Comparison of ENCODE assay signal across 15 cellular contexts in genomic region chr4:87819281-87819919, GRCh38. TPM values are rescaled to one million over a fixed set of nuclear protein-coding genes. Genes with fewer than 3 reads are reported as not detected.
DNase-seq lines count a peak whose midpoint lies in the region; ATAC-seq and TF ChIP-seq lines count a peak whose summit lies in the region.
"Had no signal": no experiment of that assay in that cellular context is flagged by ENCODE, and none has a peak within 500 bp of the region (broad histone marks: within the 10 kb centered on the region; RNA-seq: fewer than 3 reads in every experiment).

No MANE protein-coding gene starts in this region.

- no peaks in the 10 kb centered on the region for H3K36me3 Mint-ChIP-seq in activated CD8-positive, alpha-beta T cell treated with anti-CD3 and anti-CD28 coated beads for 36 hours (ENCODE audit: low read depth)

- no peak for ATAC-seq in GM18498 (IDR thresholded peaks at IDR 0.05; ENCODE audit: unreplicated experiment)
- ATAC-seq in activated CD8-positive, alpha-beta T cell treated with anti-CD3 and anti-CD28 coated beads for 36 hours = no peak
- ATAC-seq in HG03571 (IDR thresholded peaks at IDR 0.05; ENCODE audit: unreplicated experiment) = no peak
- ATAC-seq: GM12878, Right ventricle myocardium inferior had no signal

- no peaks in the 10 kb centered on the region for H3K4me1 Mint-ChIP-seq in activated CD8-positive, alpha-beta T cell treated with anti-CD3 and anti-CD28 coated beads for 36 hours (ENCODE audit: low read depth)
- H3K4me1 Mint-ChIP-seq: activated CD4-positive, alpha-beta memory T cell treated with anti-CD3 and anti-CD28 coated beads, Interleukin-2, amount 10 ng/mL, durations not matched to agents 7 days and 5 days; nephron had no signal

- no peaks in the 10 kb centered on the region for H3K9me3 Mint-ChIP-seq in activated CD8-positive, alpha-beta T cell treated with anti-CD3 and anti-CD28 coated beads for 36 hours
- H3K9me3 Mint-ChIP-seq: activated CD4-positive, alpha-beta memory T cell treated with anti-CD3 and anti-CD28 coated beads, Interleukin-2, amount 10 ng/mL, durations not matched to agents 7 days and 5 days had no signal

- peaks cover 15% of the 10 kb centered on the region for H3K27me3 Mint-ChIP-seq in activated CD8-positive, alpha-beta T cell treated with anti-CD3 and anti-CD28 coated beads for 36 hours

- H3K4me3 Mint-ChIP-seq in activated CD8-positive, alpha-beta T cell treated with anti-CD3 and anti-CD28 coated beads for 36 hours = no peak overlapping the region
- H3K4me3 Mint-ChIP-seq: activated CD4-positive, alpha-beta memory T cell treated with anti-CD3 and anti-CD28 coated beads, Interleukin-2, amount 10 ng/mL, durations not matched to agents 7 days and 5 days; nephron had no signal

- H3K27ac ChIP-seq in brain microvascular endothelial cell = peak overlapping the region; percentile 74
- H3K27ac ChIP-seq: BLaER1 had no signal

- no peaks in the 10 kb centered on the region for H3K36me3 ChIP-seq in brain microvascular endothelial cell (replicated peaks)
- no peaks in the 10 kb centered on the region for H3K36me3 ChIP-seq in kidney epithelial cell (ENCODE audit: control insufficient read depth, insufficient read depth, low read length)
- H3K36me3 ChIP-seq: BLaER1 had no signal

- H3K27me3 ChIP-seq in brain microvascular endothelial cell (replicated peaks) (no peaks in the 10 kb centered on the region), kidney epithelial cell (ENCODE audit: control insufficient read depth, insufficient read depth, low read length) (no peaks in the 10 kb centered on the region)
- H3K27me3 ChIP-seq: BLaER1 had no signal

- DNase-seq in AG09309 (ENCODE audit: low read depth) = peak; percentile 40
- DNase-seq in LHCN-M2 (ENCODE audit: low read depth) = peak; percentile 72
- DNase-seq in brain microvascular endothelial cell = peak; percentile 94
- DNase-seq in kidney epithelial cell (ENCODE audit: low read depth) = peak; percentile 71
- no peak for DNase-seq in GM20000 (ENCODE audit: low spot score)
- DNase-seq in activated CD8-positive, alpha-beta T cell treated with anti-CD3 and anti-CD28 coated beads for 36 hours = no peak
- DNase-seq: activated CD4-positive, alpha-beta memory T cell treated with anti-CD3 and anti-CD28 coated beads, Interleukin-2, amount 10 ng/mL, durations not matched to agents 7 days and 5 days; head of caudate nucleus; NCI-H187 treated with DMSO at 0.1 percent for 48 hours had no signal

- TF ChIP-seq CTCF in AG09309 (IDR thresholded peaks at IDR 0.05; ENCODE audit: control insufficient read depth, insufficient read depth, low read depth, low read length, missing control alignments) (no peak), brain microvascular endothelial cell (IDR thresholded peaks at IDR 0.05; ENCODE audit: low read depth, low read length, missing control alignments) (no peak), kidney epithelial cell (IDR thresholded peaks at IDR 0.05; ENCODE audit: insufficient read depth, low read length, poor library complexity, severe bottlenecking) (no peak), GM20000 (IDR thresholded peaks at IDR 0.05; ENCODE audit: extremely low read depth, missing control alignments) (no peak)
- TF ChIP-seq CTCF in activated CD8-positive, alpha-beta T cell treated with anti-CD3 and anti-CD28 coated beads for 36 hours (IDR thresholded peaks at IDR 0.05) = no peak

- CTCF ChIA-PET in activated CD8-positive, alpha-beta T cell treated with anti-CD3 and anti-CD28 coated beads for 36 hours (lab: Charles Lee) = no interaction called here

- H3K27ac Mint-ChIP-seq in activated CD8-positive, alpha-beta T cell treated with anti-CD3 and anti-CD28 coated beads for 36 hours = no peak overlapping the region
- H3K27ac Mint-ChIP-seq: activated CD4-positive, alpha-beta memory T cell treated with anti-CD3 and anti-CD28 coated beads, Interleukin-2, amount 10 ng/mL, durations not matched to agents 7 days and 5 days; nephron had no signal

- in situ Hi-C loops in brain microvascular endothelial cell (cut with HindIII; ENCODE audit: low pct_ligation_motif_present, low sequenced_read_pairs) = no loop called here

- intact Hi-C loops in activated CD8-positive, alpha-beta T cell treated with anti-CD3 and anti-CD28 coated beads for 36 hours (cut with micrococcal nuclease) = no loop called here

- H3K4me3 ChIP-seq in AG09309 (ENCODE audit: control insufficient read depth, low read depth, low read length) = no peak overlapping the region
- no peak overlapping the region for H3K4me3 ChIP-seq in brain microvascular endothelial cell (ENCODE audit: low read depth, low read length)
- no peak overlapping the region for H3K4me3 ChIP-seq in kidney epithelial cell (ENCODE audit: low read depth, low read length)
- H3K4me3 ChIP-seq: BLaER1, GM12878 had no signal

- POLR2A ChIA-PET in activated CD8-positive, alpha-beta T cell treated with anti-CD3 and anti-CD28 coated beads for 36 hours (lab: Charles Lee) = no interaction called here

RNA-seq across cellular contexts. Expression of gene MEPE, which starts 13.4 kb away (rescaled TPM):
- total RNA-seq in LHCN-M2 (2014; rRNA removed) = not detected in 2 replicates
- polyA plus RNA-seq in LHCN-M2 (2012) = not detected
- not detected in 2 replicates for total RNA-seq in kidney epithelial cell
- not detected for total RNA-seq in activated CD8-positive, alpha-beta T cell treated with anti-CD3 and anti-CD28 coated beads for 36 hours
- total RNA-seq: activated CD4-positive, alpha-beta memory T cell treated with anti-CD3 and anti-CD28 coated beads, Interleukin-2, amount 10 ng/mL, durations not matched to agents 7 days and 5 days; GM12878; Right ventricle myocardium inferior had no signal
- polyA plus RNA-seq: GM12878 had no signal

RNA-seq across cellular contexts. Expression of gene IBSP, which starts 20.0 kb away (rescaled TPM):
- total RNA-seq in LHCN-M2 (2014; rRNA removed) (not detected in 2 replicates), kidney epithelial cell (not detected in 2 replicates)
- not detected for polyA plus RNA-seq in LHCN-M2 (2012)
- total RNA-seq in activated CD8-positive, alpha-beta T cell treated with anti-CD3 and anti-CD28 coated beads for 36 hours = not detected
- total RNA-seq: activated CD4-positive, alpha-beta memory T cell treated with anti-CD3 and anti-CD28 coated beads, Interleukin-2, amount 10 ng/mL, durations not matched to agents 7 days and 5 days; GM12878; Right ventricle myocardium inferior had no signal
- polyA plus RNA-seq: GM12878 had no signal

Comparison
In these comparisons a context has a peak if more than half of its experiments do, and no peak if none do; other contexts are left out.
1. DNase-seq: peak in AG09309 (single experiment), LHCN-M2 (single experiment), brain microvascular endothelial cell (single experiment) and kidney epithelial cell (single experiment); none in GM20000 (single experiment) and activated CD8-positive, alpha-beta T cell treated with anti-CD3 and anti-CD28 coated beads for 36 hours (single experiment).